In genomic region chr7:141302617-141303016, GRCh38 we compare ENCODE assay signal across 18 cellular contexts.
DNase-seq lines count a peak whose midpoint lies in the region; ATAC-seq and TF ChIP-seq lines count a peak whose summit lies in the region.
"Had no signal": no experiment of that assay in that cellular context is flagged by ENCODE, and none has a peak within 500 bp of the region (broad histone marks: within the 10 kb centered on the region; RNA-seq: fewer than 3 reads in every experiment).

No MANE protein-coding gene starts in this region.

- H3K79me2 ChIP-seq in osteoblast (ENCODE audit: insufficient read depth, low read length) = no peaks in the 10 kb centered on the region

- WGBS in heart left ventricle, 4 donors = 54 to 68% (median 58%) methylated on average over 3 of the region's 3 CpGs

- peak; percentile 91 to 94 (median 93) for ATAC-seq in heart left ventricle
- no peak for ATAC-seq in GM19455 (IDR thresholded peaks at IDR 0.05; ENCODE audit: unreplicated experiment)
- ATAC-seq in stimulated activated naive B cell treated with anti-CD40 and anti-IgM and Interleukin-4, amounts not matched to agents 10 μg/mL and 1 μg/mL and 100 μg/mL, for 72 hours (replicated peaks) = no peak
- ATAC-seq: HepG2 had no signal

- no peak overlapping the region for H3K4me3 Mint-ChIP-seq in stimulated activated naive B cell treated with anti-CD40 and anti-IgM and Interleukin-4, amounts not matched to agents 10 μg/mL and 1 μg/mL and 100 μg/mL, for 72 hours
- H3K4me3 Mint-ChIP-seq: CD4-positive, CD25-positive, alpha-beta regulatory T cell; CD8-positive, alpha-beta memory T cell; H9; IgD-negative memory B cell had no signal

- H3K9me3 ChIP-seq in heart left ventricle (no peaks in the 10 kb centered on the region), left ventricle myocardium inferior (replicated peaks) (no peaks in the 10 kb centered on the region), osteoblast (ENCODE audit: low read depth, low read length) (no peaks in the 10 kb centered on the region)
- H3K9me3 ChIP-seq: BE2C had no signal

- H4K20me1 ChIP-seq in osteoblast (ENCODE audit: insufficient read depth, low read length) = no peaks in the 10 kb centered on the region

- H3K27ac ChIP-seq in heart left ventricle (peak overlapping the region in 11 of 12 donors; percentile 69 to 92 (median 81)), left ventricle myocardium inferior (replicated peaks) (peak overlapping the region; percentile 91), osteoblast (ENCODE audit: low read depth, low read length) (no peak overlapping the region)

- H3K36me3 ChIP-seq in heart left ventricle = no peaks in the 10 kb centered on the region
- no peaks in the 10 kb centered on the region for H3K36me3 ChIP-seq in left ventricle myocardium inferior
- no peaks in the 10 kb centered on the region for H3K36me3 ChIP-seq in osteoblast (ENCODE audit: insufficient read depth, low read length)
- H3K36me3 ChIP-seq: BE2C had no signal

- no peak for TF ChIP-seq POLR2A in heart left ventricle (IDR thresholded peaks at IDR 0.05)

- peaks cover 5 to 10% of the 10 kb centered on the region in 2 donors for H3K27me3 Mint-ChIP-seq in stimulated activated naive B cell treated with anti-CD40 and anti-IgM and Interleukin-4, amounts not matched to agents 10 μg/mL and 1 μg/mL and 100 μg/mL, for 72 hours
- H3K27me3 Mint-ChIP-seq: CD4-positive, CD25-positive, alpha-beta regulatory T cell; IgD-negative memory B cell had no signal

- H3K36me3 Mint-ChIP-seq in stimulated activated naive B cell treated with anti-CD40 and anti-IgM and Interleukin-4, amounts not matched to agents 10 μg/mL and 1 μg/mL and 100 μg/mL, for 72 hours = no peaks in the 10 kb centered on the region
- H3K36me3 Mint-ChIP-seq: CD4-positive, CD25-positive, alpha-beta regulatory T cell had no signal

- H3K4me2 ChIP-seq in osteoblast (ENCODE audit: insufficient read depth, low read length) = no peak overlapping the region

- H3K4me3 ChIP-seq in heart left ventricle (peak overlapping the region in 2 of 12 donors; percentile 35 to 46), left ventricle myocardium inferior (peak overlapping the region; percentile 61), osteoblast (ENCODE audit: insufficient read depth, low read length) (no peak overlapping the region)

- DNase-seq in heart left ventricle (peak in 3 of 5 donors; percentile 19 to 68 (median 26)), left ventricle myocardium inferior (peak; percentile 20), osteoblast (ENCODE audit: insufficient read length, low spot score, missing footprints) (peak; percentile 6), DMS 273 treated with DMSO at 0.1 percent for 48 hours (lab: John Stamatoyannopoulos, UW) (no peak)
- no peak for DNase-seq in stimulated activated naive B cell treated with anti-CD40 and anti-IgM and Interleukin-4, amounts not matched to agents 10 μg/mL and 1 μg/mL and 100 μg/mL, for 72 hours
- DNase-seq: ACHN; BE2C; C1 segment of cervical spinal cord; CD4-positive, CD25-positive, alpha-beta regulatory T cell; CD8-positive, alpha-beta memory T cell; COR-L47; DMS153; DMS79; GDM1; H9 had no signal

- H3K27me3 ChIP-seq in heart left ventricle (no peaks in the 10 kb centered on the region), left ventricle myocardium inferior (ENCODE audit: low read depth) (no peaks in the 10 kb centered on the region), osteoblast (ENCODE audit: insufficient read depth, low read length) (no peaks in the 10 kb centered on the region)
- H3K27me3 ChIP-seq: BE2C had no signal

- intact Hi-C loops in heart left ventricle (cut with DNase I) (loop anchor here in 2 of 10 donors (5.0 kb wide), 2 partner anchors 60 to 65 kb away; no protein-coding TSS in a partner anchor), left ventricle myocardium inferior (cut with micrococcal nuclease) (no loop called here)

- H3K9me3 Mint-ChIP-seq in stimulated activated naive B cell treated with anti-CD40 and anti-IgM and Interleukin-4, amounts not matched to agents 10 μg/mL and 1 μg/mL and 100 μg/mL, for 72 hours = no peaks in the 10 kb centered on the region
- H3K9me3 Mint-ChIP-seq: H9 had no signal

- H3K4me1 Mint-ChIP-seq in stimulated activated naive B cell treated with anti-CD40 and anti-IgM and Interleukin-4, amounts not matched to agents 10 μg/mL and 1 μg/mL and 100 μg/mL, for 72 hours = no peaks in the 10 kb centered on the region
- H3K4me1 Mint-ChIP-seq: CD4-positive, CD25-positive, alpha-beta regulatory T cell; CD8-positive, alpha-beta memory T cell; IgD-negative memory B cell had no signal

- no peak overlapping the region for H3K27ac Mint-ChIP-seq in stimulated activated naive B cell treated with anti-CD40 and anti-IgM and Interleukin-4, amounts not matched to agents 10 μg/mL and 1 μg/mL and 100 μg/mL, for 72 hours
- H3K27ac Mint-ChIP-seq: CD4-positive, CD25-positive, alpha-beta regulatory T cell; CD8-positive, alpha-beta memory T cell; H9; IgD-negative memory B cell had no signal

- TF ChIP-seq CTCF in heart left ventricle (IDR thresholded peaks at IDR 0.05) (no peak), left ventricle myocardium inferior (IDR thresholded peaks at IDR 0.05; ENCODE audit: borderline replicate concordance) (no peak), osteoblast (IDR thresholded peaks at IDR 0.05; ENCODE audit: extremely low read depth, low read depth, low read length) (no peak)

- no peak overlapping the region for H2AFZ ChIP-seq in osteoblast (ENCODE audit: low read length)

- H3K4me1 ChIP-seq in heart left ventricle (peaks cover 0 to 52% (median 10%) of the 10 kb centered on the region in 12 donors), left ventricle myocardium inferior (peaks cover 46% of the 10 kb centered on the region), osteoblast (ENCODE audit: insufficient read depth, low read length) (no peaks in the 10 kb centered on the region)
- H3K4me1 ChIP-seq: BE2C had no signal

Comparison
In these comparisons a context has a peak if more than half of its experiments do, and no peak if none do; other contexts are left out.
1. ATAC-seq: peak in heart left ventricle (4 of 4); none in GM19455 (single experiment) and stimulated activated naive B cell treated with anti-CD40 and anti-IgM and Interleukin-4, amounts not matched to agents 10 μg/mL and 1 μg/mL and 100 μg/mL, for 72 hours (0 of 2).
2. DNase-seq: peak in heart left ventricle (3 of 5), left ventricle myocardium inferior (single experiment) and osteoblast (single experiment); none in DMS 273 treated with DMSO at 0.1 percent for 48 hours (single experiment) and stimulated activated naive B cell treated with anti-CD40 and anti-IgM and Interleukin-4, amounts not matched to agents 10 μg/mL and 1 μg/mL and 100 μg/mL, for 72 hours (single experiment).